ENCODE assay signal across 8 cellular contexts in the genomic region with DNA sequence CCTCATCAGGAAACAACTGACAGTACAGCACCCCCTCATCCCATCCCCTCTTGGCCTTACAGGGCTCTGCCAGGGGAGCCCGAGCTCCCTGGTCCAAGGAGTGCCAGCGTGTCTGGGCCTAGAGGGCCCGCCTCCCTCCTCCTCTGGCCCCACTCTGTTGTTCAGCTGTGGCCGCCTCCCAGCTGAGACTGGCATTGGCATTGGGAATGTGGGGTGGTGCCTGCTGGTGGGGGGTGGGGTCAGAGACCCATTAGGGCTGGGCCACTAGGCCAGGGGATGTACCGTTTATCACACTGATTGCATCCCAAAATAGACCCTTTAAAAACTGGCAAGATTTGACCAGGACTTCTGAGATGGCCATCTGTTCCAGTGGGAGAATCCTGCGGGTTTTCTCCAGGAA. TPM values are rescaled to one million over a fixed set of nuclear protein-coding genes. Genes with fewer than 3 reads are reported as not detected.
DNase-seq lines count a peak whose midpoint lies in the region; ATAC-seq and TF ChIP-seq lines count a peak whose summit lies in the region.

No MANE protein-coding gene starts in this region.

- CTCF ChIA-PET in T-cell (lab: Charles Lee): interaction anchor here in 1 of 2 donors (1.5 kb wide), 1 partner anchor 40 kb away, joined by 3 read pairs; no protein-coding TSS in a partner anchor

- H3K4me3 ChIP-seq in GM06990 (replicated peaks; ENCODE audit: low read depth, low read length) (peak overlapping the region; percentile 78), fibroblast of mammary gland (ENCODE audit: control insufficient read depth, low read depth, low read length) (peak overlapping the region; percentile 62)

- H3K27ac Mint-ChIP-seq in T-cell: peak overlapping the region; percentile 79 to 89

- TF ChIP-seq CTCF in GM06990 (IDR thresholded peaks at IDR 0.05; ENCODE audit: insufficient read depth, low read length, poor library complexity, severe bottlenecking): no peak
- no peak for TF ChIP-seq CTCF in fibroblast of mammary gland (conservative IDR thresholded peaks at IDR 0.05; ENCODE audit: control insufficient read depth, insufficient read depth, low read depth, low read length)

- no peaks in the 10 kb centered on the region for H3K27me3 Mint-ChIP-seq in T-cell

- peak overlapping the region; percentile 87 to 94 (median 90) for H3K4me3 Mint-ChIP-seq in T-cell

- POLR2A ChIA-PET in T-cell (lab: Charles Lee): interaction anchor here in 1 of 2 donors (0.5 to 0.6 kb wide), 2 partner anchors 84 to 209 kb away, joined by 3 to 11 read pairs; no protein-coding TSS in a partner anchor

- H3K36me3 Mint-ChIP-seq in T-cell: peaks cover 2% of the 10 kb centered on the region

- ATAC-seq in T-cell (replicated peaks in 1 of 4) (no peak), GM18519 (IDR thresholded peaks at IDR 0.05; ENCODE audit: low FRiP score, unreplicated experiment) (no peak)

- H3K36me3 ChIP-seq in GM06990 (ENCODE audit: control insufficient read depth, insufficient read depth, low read length): no peaks in the 10 kb centered on the region

- no peaks in the 10 kb centered on the region for H3K9me3 Mint-ChIP-seq in T-cell

- H3K4me1 Mint-ChIP-seq in T-cell: peaks cover 49 to 55% (median 53%) of the 10 kb centered on the region in 3 donors

- DNase-seq in GM06990 (ENCODE audit: extremely low read depth, insufficient read length): no peak
- no peak for DNase-seq in T-cell
- no peak for DNase-seq in fibroblast of mammary gland (ENCODE audit: low read depth)
- peak in 45 of 56 donors; percentile 17 to 76 (median 52) for DNase-seq in nucleus accumbens (lab: John Stamatoyannopoulos, UW)
- no peak for DNase-seq in NCI-H2171 (lab: John Stamatoyannopoulos, UW)
- no peak for DNase-seq in islet precursor cell
- no peak for DNase-seq in activated CD4-positive, CD25-positive, alpha-beta regulatory T cell (lab: John Stamatoyannopoulos, UW)

- H3K27me3 ChIP-seq in GM06990 (replicated peaks; ENCODE audit: control insufficient read depth, insufficient read depth, low read length): no peaks in the 10 kb centered on the region

RNA-seq across cellular contexts. Expression of gene LDLRAP1, which starts 1.4 kb away (rescaled TPM):
- 100 to 1,000 TPM; 143 to 298 (median 222) TPM for total RNA-seq in T-cell

Comparison
In these comparisons a context has a peak if more than half of its experiments do, and no peak if none do; other contexts are left out.
1. DNase-seq: peak in nucleus accumbens (45 of 56); none in GM06990 (single experiment), T-cell (0 of 34), fibroblast of mammary gland (single experiment), NCI-H2171 (single experiment), islet precursor cell (single experiment) and activated CD4-positive, CD25-positive, alpha-beta regulatory T cell (0 of 4).